9 cellular contexts compared by ENCODE assay signal in the genomic region with DNA sequence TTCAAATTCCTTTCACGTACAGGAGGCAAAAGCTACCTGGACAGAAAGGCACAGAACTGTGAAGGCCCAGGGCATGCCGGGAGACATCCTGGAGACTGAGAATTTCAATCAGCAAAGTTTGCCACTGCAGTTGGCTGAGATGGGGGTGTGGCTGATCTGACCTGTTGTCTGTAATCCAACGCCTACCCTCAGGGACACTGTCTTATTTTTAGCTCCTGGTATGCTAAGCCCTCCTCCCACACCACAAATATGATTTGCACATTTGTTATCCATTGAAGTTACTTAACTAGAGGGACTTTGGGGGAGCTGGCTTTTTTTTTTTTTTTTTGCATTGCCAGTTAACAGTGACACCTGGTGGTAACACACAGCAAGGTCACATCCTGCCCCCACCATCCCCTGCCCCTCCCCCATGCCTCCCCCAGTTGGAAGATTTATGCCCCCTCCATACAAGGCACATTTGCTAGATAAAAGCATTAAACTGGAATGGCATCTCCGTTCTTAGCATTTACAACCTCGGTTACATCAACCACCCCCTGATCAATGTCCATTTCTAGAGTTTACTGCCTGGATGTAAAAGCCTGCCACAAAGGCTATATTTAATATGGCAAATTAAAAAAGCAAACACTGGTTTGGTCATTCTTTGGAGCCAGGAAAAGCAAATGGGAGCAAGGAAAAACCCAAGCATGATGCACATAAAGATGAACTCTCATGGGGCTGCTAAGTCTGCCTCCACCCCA. TPM values are rescaled to one million over a fixed set of nuclear protein-coding genes. Genes with fewer than 3 reads are reported as not detected.
DNase-seq lines count a peak whose midpoint lies in the region; ATAC-seq and TF ChIP-seq lines count a peak whose summit lies in the region.
"Had no signal": no experiment of that assay in that cellular context is flagged by ENCODE, and none has a peak within 500 bp of the region (broad histone marks: within the 10 kb centered on the region; RNA-seq: fewer than 3 reads in every experiment).

No MANE protein-coding gene starts in this region.

- H3K4me3 Mint-ChIP-seq in HFFc6 = no peak overlapping the region

- peaks cover 13% of the 10 kb centered on the region for H3K36me3 Mint-ChIP-seq in HFFc6 (ENCODE audit: low read depth)

- no peak overlapping the region for H3K4me3 ChIP-seq in fibroblast of the aortic adventitia (ENCODE audit: low read depth, low read length)
- H3K4me3 ChIP-seq: BLaER1 treated with 17β-estradiol and CSF1 and Interleukin-3, amounts not matched to agents 10 nM and 100 nM had no signal

- DNase-seq in DMS153 treated with DMSO at 0.1 percent for 48 hours (lab: John Stamatoyannopoulos, UW; ENCODE audit: unreplicated experiment) (peak; percentile 12), DMS153 (lab: John Stamatoyannopoulos, UW) (no peak), HFFc6 (peak; percentile 87), SK-MEL-5 (ENCODE audit: low read depth, low spot score) (peak; percentile 47), fibroblast of the aortic adventitia (ENCODE audit: low read depth) (peak; percentile 81), sciatic nerve (ENCODE audit: low spot score) (no peak), Ammon's horn (ENCODE audit: low spot score) (no peak)

- no peaks in the 10 kb centered on the region for H3K9me3 Mint-ChIP-seq in HFFc6

- in situ Hi-C loops in SK-MEL-5 (cut with HindIII; ENCODE audit: low pct_unique_long_range_greater_than_20kb, low sequenced_read_pairs) = no loop called here

- peak; percentile 88 for ATAC-seq in sciatic nerve
- no peak for ATAC-seq in GM19324 (IDR thresholded peaks at IDR 0.05; ENCODE audit: low FRiP score, unreplicated experiment)

- peaks cover 44% of the 10 kb centered on the region for H3K4me1 Mint-ChIP-seq in HFFc6 (ENCODE audit: low read depth)

- H3K27ac Mint-ChIP-seq in HFFc6 = peak overlapping the region; percentile 47; the same call in 1 of the 2 replicates

- H3K27me3 Mint-ChIP-seq in HFFc6 (ENCODE audit: insufficient read depth) = no peaks in the 10 kb centered on the region

- TF ChIP-seq CTCF in HFFc6 (IDR thresholded peaks at IDR 0.05) (peak; percentile 90), fibroblast of the aortic adventitia (IDR thresholded peaks at IDR 0.05; ENCODE audit: insufficient read depth, low read length) (peak; percentile 59)

- intact Hi-C loops in sciatic nerve (cut with DNase I) = no loop called here

RNA-seq across cellular contexts. Expression of gene TTI1, which starts 40.3 kb away (rescaled TPM):
- total RNA-seq in HFFc6 (2021; fragmentation: NEBNext Ultra II Directional; extraction: Animal tissue kit (Norgen Biotek cat#: 25700)) = 10 to 100 TPM; 11.8 to 17.9 (median 14.1) TPM
- total RNA-seq in SK-MEL-5 (2014; rRNA removed; shearing (Covaris generic)) = 30.1 and 31.9 TPM in 2 replicates
- 25.4 and 32.8 TPM in 2 replicates for polyA plus RNA-seq in SK-MEL-5 (2015; cell fraction: cytosol; rRNA removed)
- polyA plus RNA-seq in SK-MEL-5 (2015; cell fraction: nucleus; rRNA removed) = 35.9 and 59.9 TPM in 2 replicates
- total RNA-seq in fibroblast of the aortic adventitia (ENCODE audit: low replicate concordance) = 4.3 and 26.0 TPM in 2 replicates
- 15.2 TPM for total RNA-seq in sciatic nerve

RNA-seq across cellular contexts. Expression of gene RPRD1B, which starts 40.6 kb away (rescaled TPM):
- total RNA-seq in HFFc6 (2021; fragmentation: NEBNext Ultra II Directional; extraction: Animal tissue kit (Norgen Biotek cat#: 25700)) = 10 to 100 TPM; 15.9 to 20.2 (median 19.2) TPM
- 21.1 and 23.5 TPM in 2 replicates for total RNA-seq in SK-MEL-5 (2014; rRNA removed; shearing (Covaris generic))
- 32.2 and 37.1 TPM in 2 replicates for polyA plus RNA-seq in SK-MEL-5 (2015; cell fraction: cytosol; rRNA removed)
- polyA plus RNA-seq in SK-MEL-5 (2015; cell fraction: nucleus; rRNA removed) = 40.4 and 59.6 TPM in 2 replicates
- total RNA-seq in fibroblast of the aortic adventitia (ENCODE audit: low replicate concordance) (19.5 and 36.0 TPM in 2 replicates), sciatic nerve (41.9 TPM)

Comparison
In these comparisons a context has a peak if more than half of its experiments do, and no peak if none do; other contexts are left out.
1. DNase-seq: peak in DMS153 treated with DMSO at 0.1 percent for 48 hours (single experiment), HFFc6 (single experiment), SK-MEL-5 (single experiment) and fibroblast of the aortic adventitia (single experiment); none in DMS153 (single experiment), sciatic nerve (single experiment) and Ammon's horn (single experiment).